ENCODE assay signal across 13 cellular contexts in the genomic region with DNA sequence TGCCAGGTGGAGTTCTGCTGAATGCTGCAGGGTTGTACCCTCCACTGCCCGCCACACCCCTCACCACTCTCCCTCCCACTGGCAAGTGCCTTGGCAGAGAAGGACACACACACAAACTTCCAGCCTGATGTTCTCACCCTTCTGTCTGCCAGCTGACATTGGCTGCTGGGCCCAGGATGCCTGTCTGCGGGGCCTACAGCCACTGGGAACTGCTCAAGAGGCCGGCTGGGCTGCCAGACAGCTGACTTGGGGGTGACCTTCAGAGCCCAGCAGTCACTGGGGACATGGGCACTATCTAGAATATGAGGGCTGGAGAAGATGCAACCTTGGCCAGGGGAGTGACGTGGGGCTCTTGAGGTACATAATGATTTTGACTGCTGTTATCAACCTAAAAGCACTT.
"Had no signal": no experiment of that assay in that cellular context is flagged by ENCODE, and none has a peak within 500 bp of the region (broad histone marks: within the 10 kb centered on the region; RNA-seq: fewer than 3 reads in every experiment).

No MANE protein-coding gene starts in this region.

- H3K27me3 ChIP-seq: breast epithelium, vagina had no signal

- DNase-seq: activated CD4-positive, alpha-beta T cell treated with anti-CD3 and anti-CD28 coated beads, Interleukin-2, amount 50 U/mL, for 4 hours; activated CD8-positive, alpha-beta memory T cell treated with anti-CD3 and anti-CD28 coated beads, Interleukin-2, amount 10 ng/mL, durations not matched to agents 7 days and 5 days; activated effector memory CD4-positive, alpha-beta T cell treated with Interleukin-2 at 50 U/mL for 16 hours; activated T-cell treated with anti-CD3 and anti-CD28 coated beads, Interleukin-2, amount 50 U/mL, for 24 hours; hippocampal formation; mucosa of descending colon; naive thymus-derived CD8-positive, alpha-beta T cell; stimulated activated CD4-positive, alpha-beta T cell treated with anti-CD3 and anti-CD28 coated beads, Interleukin-2, amount 100 ng/mL, for 48 hours; stimulated activated naive CD4-positive, alpha-beta T cell treated with Interleukin-2 at 50 U/mL for 16 hours had no signal

- H3K4me1 ChIP-seq: breast epithelium had no signal

- H3K27ac ChIP-seq: breast epithelium, vagina had no signal

- H3K27me3 Mint-ChIP-seq: activated CD8-positive, alpha-beta memory T cell treated with anti-CD3 and anti-CD28 coated beads, Interleukin-2, amount 10 ng/mL, durations not matched to agents 7 days and 5 days had no signal

- ATAC-seq: activated CD8-positive, alpha-beta memory T cell treated with anti-CD3 and anti-CD28 coated beads, Interleukin-2, amount 10 ng/mL, durations not matched to agents 7 days and 5 days; activated naive CD4-positive, alpha-beta T cell treated with anti-CD3 and anti-CD28 coated beads, Interleukin-2, amount 50 U/mL, for 72 hours; mucosa of descending colon; naive thymus-derived CD8-positive, alpha-beta T cell had no signal

- H3K36me3 ChIP-seq: breast epithelium, vagina had no signal

- H3K4me3 ChIP-seq: breast epithelium, mucosa of descending colon, vagina had no signal

- H3K36me3 Mint-ChIP-seq: activated CD8-positive, alpha-beta memory T cell treated with anti-CD3 and anti-CD28 coated beads, Interleukin-2, amount 10 ng/mL, durations not matched to agents 7 days and 5 days; activated naive CD4-positive, alpha-beta T cell treated with anti-CD3 and anti-CD28 coated beads, Interleukin-2, amount 50 U/mL, for 72 hours; naive thymus-derived CD8-positive, alpha-beta T cell had no signal

- H3K9me3 Mint-ChIP-seq: activated naive CD4-positive, alpha-beta T cell treated with anti-CD3 and anti-CD28 coated beads, Interleukin-2, amount 50 U/mL, for 72 hours; activated T-cell treated with anti-CD3 and anti-CD28 coated beads, Interleukin-2, amount 50 U/mL, for 24 hours; naive thymus-derived CD8-positive, alpha-beta T cell had no signal

- H3K9me3 ChIP-seq: breast epithelium, mucosa of descending colon, vagina had no signal

- H3K27ac Mint-ChIP-seq: activated CD8-positive, alpha-beta memory T cell treated with anti-CD3 and anti-CD28 coated beads, Interleukin-2, amount 10 ng/mL, durations not matched to agents 7 days and 5 days; activated naive CD4-positive, alpha-beta T cell treated with anti-CD3 and anti-CD28 coated beads, Interleukin-2, amount 50 U/mL, for 72 hours; activated T-cell treated with anti-CD3 and anti-CD28 coated beads, Interleukin-2, amount 50 U/mL, for 24 hours; progenitor cell of endocrine pancreas had no signal

- H3K4me3 Mint-ChIP-seq: activated CD8-positive, alpha-beta memory T cell treated with anti-CD3 and anti-CD28 coated beads, Interleukin-2, amount 10 ng/mL, durations not matched to agents 7 days and 5 days; activated T-cell treated with anti-CD3 and anti-CD28 coated beads, Interleukin-2, amount 50 U/mL, for 24 hours; naive thymus-derived CD8-positive, alpha-beta T cell had no signal
